1 cellular context compared by ENCODE assay signal in the genomic region with DNA sequence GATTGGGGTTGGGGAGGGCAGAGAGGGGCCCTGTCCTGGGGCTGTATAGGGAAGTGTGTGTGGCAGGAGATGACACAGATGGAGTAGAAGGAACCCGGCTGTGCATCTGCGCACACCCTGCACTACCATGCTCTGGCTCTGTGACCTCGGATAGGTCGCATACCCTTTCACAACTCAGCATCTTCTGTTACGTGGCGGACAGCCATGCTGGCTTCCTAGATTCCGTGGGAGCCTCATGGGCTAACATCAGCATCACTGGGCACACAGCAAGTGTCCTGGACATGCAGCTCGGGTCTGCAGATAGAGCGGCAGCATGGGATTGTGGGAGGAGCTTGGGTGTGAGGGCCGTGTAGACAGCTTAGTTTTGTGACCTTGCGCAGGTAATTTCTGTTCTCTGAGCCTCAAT.
TF ChIP-seq lines count a peak whose summit lies in the region.

No MANE protein-coding gene starts in this region.

TF ChIP-seq in HepG2, 621 proteins besides CTCF, POLR2A, EP300 and RAD21:
- TF ChIP-seq ZSCAN29 (CRISPR knock-in tag; conservative IDR thresholded peaks at IDR 0.05) (no peak), ZNF230 (CRISPR knock-in tag; IDR thresholded peaks at IDR 0.05) (no peak), ZNF557 (CRISPR knock-in tag; IDR thresholded peaks at IDR 0.05) (no peak), KLF16 (CRISPR knock-in tag; IDR thresholded peaks at IDR 0.05) (no peak), MYNN (CRISPR knock-in tag; IDR thresholded peaks at IDR 0.05; ENCODE audit: low read depth) (no peak), DNMT3B (CRISPR knock-in tag; conservative IDR thresholded peaks at IDR 0.05) (no peak)
- TF ChIP-seq, protein P1, sequence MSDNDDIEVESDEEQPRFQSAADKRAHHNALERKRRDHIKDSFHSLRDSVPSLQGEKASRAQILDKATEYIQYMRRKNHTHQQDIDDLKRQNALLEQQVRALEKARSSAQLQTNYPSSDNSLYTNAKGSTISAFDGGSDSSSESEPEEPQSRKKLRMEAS (IDR thresholded peaks at IDR 0.05) = no peak
- TF ChIP-seq, protein P2, sequence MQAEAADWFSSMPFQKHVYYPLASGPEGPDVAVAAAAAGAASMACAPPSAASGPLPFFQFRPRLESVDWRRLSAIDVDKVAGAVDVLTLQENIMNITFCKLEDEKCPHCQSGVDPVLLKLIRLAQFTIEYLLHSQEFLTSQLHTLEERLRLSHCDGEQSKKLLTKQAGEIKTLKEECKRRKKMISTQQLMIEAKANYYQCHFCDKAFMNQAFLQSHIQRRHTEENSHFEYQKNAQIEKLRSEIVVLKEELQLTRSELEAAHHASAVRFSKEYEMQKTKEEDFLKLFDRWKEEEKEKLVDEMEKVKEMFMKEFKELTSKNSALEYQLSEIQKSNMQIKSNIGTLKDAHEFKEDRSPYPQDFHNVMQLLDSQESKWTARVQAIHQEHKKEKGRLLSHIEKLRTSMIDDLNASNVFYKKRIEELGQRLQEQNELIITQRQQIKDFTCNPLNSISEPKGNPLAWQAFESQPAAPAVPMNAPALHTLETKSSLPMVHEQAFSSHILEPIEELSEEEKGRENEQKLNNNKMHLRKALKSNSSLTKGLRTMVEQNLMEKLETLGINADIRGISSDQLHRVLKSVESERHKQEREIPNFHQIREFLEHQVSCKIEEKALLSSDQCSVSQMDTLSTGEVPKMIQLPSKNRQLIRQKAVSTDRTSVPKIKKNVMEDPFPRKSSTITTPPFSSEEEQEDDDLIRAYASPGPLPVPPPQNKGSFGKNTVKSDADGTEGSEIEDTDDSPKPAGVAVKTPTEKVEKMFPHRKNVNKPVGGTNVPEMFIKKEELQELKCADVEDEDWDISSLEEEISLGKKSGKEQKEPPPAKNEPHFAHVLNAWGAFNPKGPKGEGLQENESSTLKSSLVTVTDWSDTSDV (CRISPR knock-in tag; IDR thresholded peaks at IDR 0.05) = no peak
